Comparison of ENCODE assay signal across 9 cellular contexts in genomic region chr15:71747128-71748083, GRCh38.
DNase-seq lines count a peak whose midpoint lies in the region; ATAC-seq and TF ChIP-seq lines count a peak whose summit lies in the region.
"Had no signal": no experiment of that assay in that cellular context is flagged by ENCODE, and none has a peak within 500 bp of the region (broad histone marks: within the 10 kb centered on the region; RNA-seq: fewer than 3 reads in every experiment).

No MANE protein-coding gene starts in this region.

- ATAC-seq in SK-N-SH treated with all-trans-retinoic acid at 6 μM for 48 hours, result peak; percentile 64
- no peak for ATAC-seq in HG02870 (IDR thresholded peaks at IDR 0.05; ENCODE audit: unreplicated experiment)

- H3K36me3 ChIP-seq in smooth muscle cell (ENCODE audit: low read depth), result no peaks in the 10 kb centered on the region

- no peaks in the 10 kb centered on the region for H3K27me3 ChIP-seq in smooth muscle cell (ENCODE audit: low read depth)

- DNase-seq in HEK293T (ENCODE audit: extremely low spot score) (peak; percentile 22), fibroblast of pulmonary artery (ENCODE audit: low read depth) (peak; percentile 68), smooth muscle cell (lab: John Stamatoyannopoulos, UW; ENCODE audit: unreplicated experiment) (no peak), NCI-H187 (lab: John Stamatoyannopoulos, UW) (no peak), cerebellar cortex (ENCODE audit: low spot score) (no peak)
- DNase-seq: activated T-cell treated with anti-CD3 and anti-CD28 coated beads, Interleukin-2, amount 50 U/mL, for 72 hours; KG1 had no signal

- H2AFZ ChIP-seq in smooth muscle cell (ENCODE audit: low read depth), result no peak overlapping the region

- no peaks in the 10 kb centered on the region for H3F3A ChIP-seq in smooth muscle cell (ENCODE audit: low read depth)

- H3K9me3 ChIP-seq in smooth muscle cell (replicated peaks; ENCODE audit: low read depth), result no peaks in the 10 kb centered on the region

- H3K27ac ChIP-seq in smooth muscle cell (ENCODE audit: low read depth), result peak overlapping the region; percentile 75

- CTCF ChIA-PET in HEK293T (lab: Yijun Ruan, JAX), result interaction anchor here (1.1 kb wide), 1 partner anchor 54 kb away, joined by 5 read pairs; no protein-coding TSS in a partner anchor

- peak overlapping the region; percentile 45 for H3K9ac ChIP-seq in smooth muscle cell (ENCODE audit: low read depth)

- peak overlapping the region; percentile 59 for H3K4me2 ChIP-seq in smooth muscle cell

- WGBS in smooth muscle cell (ENCODE audit: low lambda C conversion rate), result 65% methylated on average over 12 of the region's 12 CpGs

- POLR2A ChIA-PET in HEK293T (lab: Yijun Ruan, JAX), result no interaction called here

- no peaks in the 10 kb centered on the region for H3K4me1 ChIP-seq in smooth muscle cell (ENCODE audit: low read depth)

- H3K4me3 ChIP-seq in fibroblast of pulmonary artery (replicated peaks; ENCODE audit: low read depth, low read length), result no peak overlapping the region
- no peak overlapping the region for H3K4me3 ChIP-seq in smooth muscle cell

- H3K79me2 ChIP-seq in smooth muscle cell (ENCODE audit: low read depth), result no peaks in the 10 kb centered on the region

- TF ChIP-seq CTCF in fibroblast of pulmonary artery (IDR thresholded peaks at IDR 0.05; ENCODE audit: low read length, missing control alignments) (no peak), smooth muscle cell (IDR thresholded peaks at IDR 0.05; ENCODE audit: borderline replicate concordance, insufficient read depth, poor library complexity, severe bottlenecking) (no peak)

- H4K20me1 ChIP-seq in smooth muscle cell (ENCODE audit: low read depth), result no peaks in the 10 kb centered on the region

TF ChIP-seq in HEK293T, 16 proteins besides CTCF, POLR2A, EP300 and RAD21:
- peak; percentile 89 for TF ChIP-seq CTBP1 (IDR thresholded peaks at IDR 0.05; ENCODE audit: borderline replicate concordance)
- TF ChIP-seq L3MBTL2 (conservative IDR thresholded peaks at IDR 0.05), result no peak
- peak; percentile 89 for TF ChIP-seq PKNOX1 (IDR thresholded peaks at IDR 0.05)
- TF ChIP-seq FOXA1 (IDR thresholded peaks at IDR 0.05), result peak; percentile 36; the same call in 1 of the 2 replicates
- no peak for TF ChIP-seq SUZ12 (IDR thresholded peaks at IDR 0.05)
- TF ChIP-seq ARNT (IDR thresholded peaks at IDR 0.05), result no peak
- no peak for TF ChIP-seq BHLHE40 (IDR thresholded peaks at IDR 0.05; ENCODE audit: borderline replicate concordance)

TF ChIP-seq in SK-N-SH treated with all-trans-retinoic acid at 6 μM for 48 hours, 23 proteins besides CTCF, POLR2A, EP300 and RAD21:
- TF ChIP-seq, protein P1, sequence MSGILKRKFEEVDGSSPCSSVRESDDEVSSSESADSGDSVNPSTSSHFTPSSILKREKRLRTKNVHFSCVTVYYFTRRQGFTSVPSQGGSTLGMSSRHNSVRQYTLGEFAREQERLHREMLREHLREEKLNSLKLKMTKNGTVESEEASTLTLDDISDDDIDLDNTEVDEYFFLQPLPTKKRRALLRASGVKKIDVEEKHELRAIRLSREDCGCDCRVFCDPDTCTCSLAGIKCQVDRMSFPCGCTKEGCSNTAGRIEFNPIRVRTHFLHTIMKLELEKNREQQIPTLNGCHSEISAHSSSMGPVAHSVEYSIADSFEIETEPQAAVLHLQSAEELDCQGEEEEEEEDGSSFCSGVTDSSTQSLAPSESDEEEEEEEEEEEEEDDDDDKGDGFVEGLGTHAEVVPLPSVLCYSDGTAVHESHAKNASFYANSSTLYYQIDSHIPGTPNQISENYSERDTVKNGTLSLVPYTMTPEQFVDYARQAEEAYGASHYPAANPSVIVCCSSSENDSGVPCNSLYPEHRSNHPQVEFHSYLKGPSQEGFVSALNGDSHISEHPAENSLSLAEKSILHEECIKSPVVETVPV (CRISPR knock-in tag; IDR thresholded peaks at IDR 0.05), result no peak
- TF ChIP-seq SNAI2 (CRISPR knock-in tag; IDR thresholded peaks at IDR 0.05), result no peak
- TF ChIP-seq ISL1 (CRISPR knock-in tag; IDR thresholded peaks at IDR 0.05), result peak; percentile 67
- 0 out of 2 replicates have a peak, but pooled peaks have one; percentile 36 for TF ChIP-seq CSDC2 (CRISPR knock-in tag; IDR thresholded peaks at IDR 0.05)

Comparison
In these comparisons a context has a peak if more than half of its experiments do, and no peak if none do; other contexts are left out.
1. DNase-seq: peak in HEK293T (single experiment) and fibroblast of pulmonary artery (single experiment); none in smooth muscle cell (single experiment), NCI-H187 (0 of 2) and cerebellar cortex (single experiment).